In genomic region chr14:69277356-69277755, GRCh38 we compare ENCODE assay signal across 5 cellular contexts. TPM values are rescaled to one million over a fixed set of nuclear protein-coding genes. Genes with fewer than 3 reads are reported as not detected.
DNase-seq lines count a peak whose midpoint lies in the region; TF ChIP-seq lines count a peak whose summit lies in the region.
"Not testable (repeated sequence)": the region's sequence is repeated elsewhere in the genome, so short reads cannot be mapped to it uniquely, and the experiment has no call there.
"Had no signal": no experiment of that assay in that cellular context is flagged by ENCODE, and none has a peak within 500 bp of the region (broad histone marks: within the 10 kb centered on the region; RNA-seq: fewer than 3 reads in every experiment).

No MANE protein-coding gene starts in this region.

- H3K27ac ChIP-seq in HEK293 (ENCODE audit: extremely low read depth, low read depth, low read length): not testable (repeated sequence)

- not testable (repeated sequence) for H3K36me3 ChIP-seq in HEK293 (ENCODE audit: control insufficient read depth in 2 of 2, insufficient read depth in 1 of 2, low read length in 2 of 2)

- not testable (repeated sequence) for H3K4me1 ChIP-seq in HEK293 (ENCODE audit: control insufficient read depth, insufficient read depth, low read length)

- POLR2A ChIA-PET in HEK293 (lab: Yijun Ruan, JAX): not testable (repeated sequence)

- not testable (repeated sequence) for TF ChIP-seq CTCF in HEK293 (tag by site-specific recombination; IDR thresholded peaks at IDR 0.05)

- not testable (repeated sequence) for H3K9me3 ChIP-seq in HEK293 (ENCODE audit: control insufficient read depth, insufficient read depth, low read depth, low read length)

- DNase-seq in activated effector memory CD4-positive, alpha-beta T cell treated with anti-CD3 and anti-CD28 coated beads, Interleukin-2, amount 50 U/mL, for 16 hours: peak; percentile 1
- peak; percentile 18 for DNase-seq in posterior vena cava (ENCODE audit: low spot score)

- CTCF ChIA-PET in HEK293 (lab: Yijun Ruan, JAX): not testable (repeated sequence)

- not testable (repeated sequence) for H3K4me3 ChIP-seq in HEK293 (ENCODE audit: low read depth, low read length)

- intact Hi-C loops in posterior vena cava (cut with DNase I): not testable (repeated sequence)

TF ChIP-seq in HEK293, 187 proteins besides CTCF, POLR2A, EP300 and RAD21:
- TF ChIP-seq, protein P1, sequence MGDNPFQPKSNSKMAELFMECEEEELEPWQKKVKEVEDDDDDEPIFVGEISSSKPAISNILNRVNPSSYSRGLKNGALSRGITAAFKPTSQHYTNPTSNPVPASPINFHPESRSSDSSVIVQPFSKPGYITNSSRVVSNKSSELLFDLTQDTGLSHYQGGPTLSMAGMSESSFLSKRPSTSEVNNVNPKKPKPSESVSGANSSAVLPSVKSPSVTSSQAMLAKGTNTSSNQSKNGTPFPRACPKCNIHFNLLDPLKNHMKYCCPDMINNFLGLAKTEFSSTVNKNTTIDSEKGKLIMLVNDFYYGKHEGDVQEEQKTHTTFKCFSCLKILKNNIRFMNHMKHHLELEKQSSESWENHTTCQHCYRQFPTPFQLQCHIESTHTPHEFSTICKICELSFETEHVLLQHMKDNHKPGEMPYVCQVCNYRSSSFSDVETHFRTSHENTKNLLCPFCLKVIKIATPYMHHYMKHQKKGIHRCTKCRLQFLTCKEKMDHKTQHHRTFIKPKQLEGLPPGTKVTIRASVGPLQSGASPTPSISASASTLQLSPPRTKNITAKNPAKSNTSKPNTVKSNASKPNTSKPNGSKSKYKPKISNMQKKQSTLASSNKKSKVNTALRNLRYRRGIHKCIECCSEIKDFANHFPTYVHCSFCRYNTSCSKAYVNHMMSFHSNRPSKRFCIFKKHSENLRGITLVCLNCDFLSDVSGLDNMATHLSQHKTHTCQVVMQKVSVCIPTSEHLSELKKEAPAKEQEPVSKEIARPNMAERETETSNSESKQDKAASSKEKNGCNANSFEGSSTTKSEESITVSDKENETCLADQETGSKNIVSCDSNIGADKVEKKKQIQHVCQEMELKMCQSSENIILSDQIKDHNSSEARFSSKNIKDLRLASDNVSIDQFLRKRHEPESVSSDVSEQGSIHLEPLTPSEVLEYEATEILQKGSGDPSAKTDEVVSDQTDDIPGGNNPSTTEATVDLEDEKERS (tag by site-specific recombination; IDR thresholded peaks at IDR 0.05): 0 out of 2 replicates have a peak, but pooled peaks have one; percentile 21
- peak; percentile 90 for TF ChIP-seq ZNF146 (tag by site-specific recombination; IDR thresholded peaks at IDR 0.05)

RNA-seq across cellular contexts. Expression of gene GALNT16, which starts 17.4 kb away (rescaled TPM):
- 10 to 100 TPM; 18.2 to 23.4 TPM for total RNA-seq in posterior vena cava
- total RNA-seq: CD4-positive, alpha-beta T cell; CD4-positive, CD25-positive, alpha-beta regulatory T cell had no signal
